19 cellular contexts compared by ENCODE assay signal in the genomic region with DNA sequence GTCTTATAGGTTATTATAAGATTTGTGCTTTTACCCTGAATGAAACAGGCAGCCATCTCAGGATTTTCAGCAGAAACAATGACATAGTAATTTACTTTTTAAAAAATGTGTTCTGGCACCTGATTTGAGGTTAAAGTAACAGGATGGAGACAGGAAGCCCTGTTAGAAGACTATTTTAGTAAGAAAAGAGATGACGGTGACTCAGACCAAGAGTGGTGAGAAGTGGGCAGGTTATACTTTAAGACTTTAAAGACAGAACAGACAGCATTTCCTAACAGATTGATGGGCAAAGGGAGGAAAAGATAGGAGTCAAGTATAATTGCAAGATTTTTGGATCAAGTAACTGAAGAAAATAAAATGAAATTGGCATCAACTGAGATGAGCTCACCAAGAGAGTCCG.
DNase-seq lines count a peak whose midpoint lies in the region; ATAC-seq and TF ChIP-seq lines count a peak whose summit lies in the region.
"Had no signal": no experiment of that assay in that cellular context is flagged by ENCODE, and none has a peak within 500 bp of the region (broad histone marks: within the 10 kb centered on the region; RNA-seq: fewer than 3 reads in every experiment).

No MANE protein-coding gene starts in this region.

- H3K9me3 ChIP-seq in WERI-Rb-1 (ENCODE audit: severe bottlenecking) (no peaks in the 10 kb centered on the region), OCI-LY7 (ENCODE audit: low read length) (no peaks in the 10 kb centered on the region)
- H3K9me3 ChIP-seq: gastroesophageal sphincter, sigmoid colon, tibial artery had no signal

- no peak overlapping the region for H3K27ac Mint-ChIP-seq in natural killer cell
- H3K27ac Mint-ChIP-seq in natural killer cell treated with Interleukin-12 subunit alpha and Interleukin-12 subunit beta and Interleukin-15 and Interleukin-18, amount 100 ng/mL, for 72 hours: no peak overlapping the region
- H3K27ac Mint-ChIP-seq: naive thymus-derived CD8-positive, alpha-beta T cell had no signal

- ATAC-seq in natural killer cell (peak in 2 of 3 donors; percentile 63 to 65), GM21737 (IDR thresholded peaks at IDR 0.05; ENCODE audit: unreplicated experiment) (peak; percentile 77), HG03196 (IDR thresholded peaks at IDR 0.05; ENCODE audit: unreplicated experiment) (peak; percentile 88), SK-N-SH treated with all-trans-retinoic acid at 6 μM for 48 hours (no peak)
- ATAC-seq in natural killer cell treated with Interleukin-12 subunit alpha and Interleukin-12 subunit beta and Interleukin-15 and Interleukin-18, amount 100 ng/mL, for 72 hours: no peak
- ATAC-seq: gastroesophageal sphincter; left colon; naive thymus-derived CD8-positive, alpha-beta T cell; Right ventricle myocardium inferior had no signal

- intact Hi-C loops in natural killer cell (cut with micrococcal nuclease) (no loop called here), OCI-LY7 (cut with micrococcal nuclease; ENCODE audit: unreplicated experiment) (no loop called here)

- no peaks in the 10 kb centered on the region for H3K4me1 ChIP-seq in OCI-LY7 (ENCODE audit: insufficient read depth, low read length, poor library complexity, severe bottlenecking)
- H3K4me1 ChIP-seq: gastroesophageal sphincter, sigmoid colon, tibial artery had no signal

- CTCF ChIA-PET in OCI-LY7 (lab: Charles Lee; ENCODE audit: unreplicated experiment): no interaction called here

- no peaks in the 10 kb centered on the region for H3K9me3 Mint-ChIP-seq in natural killer cell
- H3K9me3 Mint-ChIP-seq in natural killer cell treated with Interleukin-12 subunit alpha and Interleukin-12 subunit beta and Interleukin-15 and Interleukin-18, amount 100 ng/mL, for 72 hours: no peaks in the 10 kb centered on the region

- no TSS peak for BruUV-seq in OCI-LY7 (replicated peaks; lab: Mats Ljungman, UMichigan)

- H3K36me3 Mint-ChIP-seq in natural killer cell: no peaks in the 10 kb centered on the region
- H3K36me3 Mint-ChIP-seq in natural killer cell treated with Interleukin-12 subunit alpha and Interleukin-12 subunit beta and Interleukin-15 and Interleukin-18, amount 100 ng/mL, for 72 hours: no peaks in the 10 kb centered on the region
- H3K36me3 Mint-ChIP-seq: naive thymus-derived CD8-positive, alpha-beta T cell had no signal

- H3K27me3 ChIP-seq in WERI-Rb-1 (ENCODE audit: insufficient read depth, low read depth, severe bottlenecking): no peaks in the 10 kb centered on the region
- H3K27me3 ChIP-seq: gastroesophageal sphincter, sigmoid colon, tibial artery had no signal

- H3K9me2 ChIP-seq in OCI-LY7 (ENCODE audit: insufficient read depth, low read length): no peaks in the 10 kb centered on the region

- peaks cover 12 to 13% of the 10 kb centered on the region in 2 donors for H3K4me1 Mint-ChIP-seq in natural killer cell
- H3K4me1 Mint-ChIP-seq in natural killer cell treated with Interleukin-12 subunit alpha and Interleukin-12 subunit beta and Interleukin-15 and Interleukin-18, amount 100 ng/mL, for 72 hours (ENCODE audit: low read depth in 2 of 2): peaks cover 11% of the 10 kb centered on the region in 2 donors

- no peak overlapping the region for H3K4me3 ChIP-seq in WERI-Rb-1 (ENCODE audit: low read depth, low read length)
- no peak overlapping the region for H3K4me3 ChIP-seq in OCI-LY7 (ENCODE audit: low read depth, low read length, poor library complexity, severe bottlenecking)
- H3K4me3 ChIP-seq: gastroesophageal sphincter, sigmoid colon, tibial artery had no signal

- H3K27ac ChIP-seq in WERI-Rb-1 (no peak overlapping the region), OCI-LY7 (ENCODE audit: low read depth, low read length, poor library complexity, severe bottlenecking) (no peak overlapping the region)
- H3K27ac ChIP-seq: gastroesophageal sphincter, HL-60, sigmoid colon, tibial artery had no signal

- no peak overlapping the region for H2AFZ ChIP-seq in OCI-LY7 (ENCODE audit: low read length)

- H4K20me1 ChIP-seq in OCI-LY7 (ENCODE audit: insufficient read depth, low read length): no peaks in the 10 kb centered on the region

- no peaks in the 10 kb centered on the region for H3K36me3 ChIP-seq in WERI-Rb-1
- H3K36me3 ChIP-seq in OCI-LY7 (ENCODE audit: insufficient read depth, low read length): no peaks in the 10 kb centered on the region
- H3K36me3 ChIP-seq: gastroesophageal sphincter, sigmoid colon, tibial artery had no signal

- POLR2A ChIA-PET in OCI-LY7 (lab: Charles Lee): interaction anchor here (0.5 kb wide), 1 partner anchor 248 kb away, joined by 4 read pairs; no protein-coding TSS in a partner anchor

- no peaks in the 10 kb centered on the region for H3K79me2 ChIP-seq in OCI-LY7 (ENCODE audit: insufficient read depth, low read depth, low read length)

- H3K4me2 ChIP-seq in OCI-LY7 (ENCODE audit: low read length): no peak overlapping the region

- TF ChIP-seq CTCF in natural killer cell (IDR thresholded peaks at IDR 0.05) (no peak), WERI-Rb-1 (IDR thresholded peaks at IDR 0.05; ENCODE audit: low read depth, low read length) (no peak), OCI-LY7 (conservative IDR thresholded peaks at IDR 0.05; ENCODE audit: low read length) (no peak)

- H3K4me3 Mint-ChIP-seq in natural killer cell: no peak overlapping the region
- no peak overlapping the region for H3K4me3 Mint-ChIP-seq in natural killer cell treated with Interleukin-12 subunit alpha and Interleukin-12 subunit beta and Interleukin-15 and Interleukin-18, amount 100 ng/mL, for 72 hours
- H3K4me3 Mint-ChIP-seq: naive thymus-derived CD8-positive, alpha-beta T cell had no signal

- peaks cover 0 to 7% of the 10 kb centered on the region in 2 donors for H3K27me3 Mint-ChIP-seq in natural killer cell (ENCODE audit: low read depth in 2 of 2)
- H3K27me3 Mint-ChIP-seq in natural killer cell treated with Interleukin-12 subunit alpha and Interleukin-12 subunit beta and Interleukin-15 and Interleukin-18, amount 100 ng/mL, for 72 hours: peaks cover 3 to 9% of the 10 kb centered on the region in 2 donors

- DNase-seq in natural killer cell: no peak
- DNase-seq in natural killer cell treated with Interleukin-12 subunit alpha and Interleukin-12 subunit beta and Interleukin-15 and Interleukin-18, amount 100 ng/mL, for 72 hours (ENCODE audit: low spot score): no peak
- DNase-seq in NCI-H446 (lab: John Stamatoyannopoulos, UW): no peak
- DNase-seq in WERI-Rb-1: no peak
- DNase-seq in OCI-LY7 (ENCODE audit: low spot score): no peak
- DNase-seq: ACHN; DMS79; effector CD8-positive, alpha-beta T cell; left colon; naive thymus-derived CD8-positive, alpha-beta T cell; NCI-H526 treated with DMSO at 0.1 percent for 48 hours; sigmoid colon; tibial artery had no signal

TF ChIP-seq in SK-N-SH treated with all-trans-retinoic acid at 6 μM for 48 hours, 23 proteins besides CTCF, POLR2A, EP300 and RAD21 (continues in another document):
- TF ChIP-seq ISL1 (CRISPR knock-in tag; IDR thresholded peaks at IDR 0.05) (no peak), ESRRG (CRISPR knock-in tag; IDR thresholded peaks at IDR 0.05) (no peak), TSHZ2 (CRISPR knock-in tag; IDR thresholded peaks at IDR 0.05) (no peak), ZFP30 (CRISPR knock-in tag; IDR thresholded peaks at IDR 0.05) (no peak), GLIS3 (CRISPR knock-in tag; IDR thresholded peaks at IDR 0.05) (no peak), OSR1 (CRISPR knock-in tag; IDR thresholded peaks at IDR 0.05) (no peak), CSDC2 (CRISPR knock-in tag; IDR thresholded peaks at IDR 0.05) (no peak), ZNF8 (CRISPR knock-in tag; IDR thresholded peaks at IDR 0.05) (no peak), ZNF565 (CRISPR knock-in tag; conservative IDR thresholded peaks at IDR 0.05; ENCODE audit: low read depth) (no peak)
- TF ChIP-seq, protein P1, sequence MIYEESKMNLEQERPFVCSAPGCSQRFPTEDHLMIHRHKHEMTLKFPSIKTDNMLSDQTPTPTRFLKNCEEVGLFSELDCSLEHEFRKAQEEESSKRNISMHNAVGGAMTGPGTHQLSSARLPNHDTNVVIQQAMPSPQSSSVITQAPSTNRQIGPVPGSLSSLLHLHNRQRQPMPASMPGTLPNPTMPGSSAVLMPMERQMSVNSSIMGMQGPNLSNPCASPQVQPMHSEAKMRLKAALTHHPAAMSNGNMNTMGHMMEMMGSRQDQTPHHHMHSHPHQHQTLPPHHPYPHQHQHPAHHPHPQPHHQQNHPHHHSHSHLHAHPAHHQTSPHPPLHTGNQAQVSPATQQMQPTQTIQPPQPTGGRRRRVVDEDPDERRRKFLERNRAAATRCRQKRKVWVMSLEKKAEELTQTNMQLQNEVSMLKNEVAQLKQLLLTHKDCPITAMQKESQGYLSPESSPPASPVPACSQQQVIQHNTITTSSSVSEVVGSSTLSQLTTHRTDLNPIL (CRISPR knock-in tag; IDR thresholded peaks at IDR 0.05; ENCODE audit: low read depth): no peak

Comparison
In these comparisons a context has a peak if more than half of its experiments do, and no peak if none do; other contexts are left out.
1. ATAC-seq: peak in natural killer cell (2 of 3), GM21737 (single experiment) and HG03196 (single experiment); none in natural killer cell treated with Interleukin-12 subunit alpha and Interleukin-12 subunit beta and Interleukin-15 and Interleukin-18, amount 100 ng/mL, for 72 hours (0 of 2) and SK-N-SH treated with all-trans-retinoic acid at 6 μM for 48 hours (single experiment).